In the genomic region with DNA sequence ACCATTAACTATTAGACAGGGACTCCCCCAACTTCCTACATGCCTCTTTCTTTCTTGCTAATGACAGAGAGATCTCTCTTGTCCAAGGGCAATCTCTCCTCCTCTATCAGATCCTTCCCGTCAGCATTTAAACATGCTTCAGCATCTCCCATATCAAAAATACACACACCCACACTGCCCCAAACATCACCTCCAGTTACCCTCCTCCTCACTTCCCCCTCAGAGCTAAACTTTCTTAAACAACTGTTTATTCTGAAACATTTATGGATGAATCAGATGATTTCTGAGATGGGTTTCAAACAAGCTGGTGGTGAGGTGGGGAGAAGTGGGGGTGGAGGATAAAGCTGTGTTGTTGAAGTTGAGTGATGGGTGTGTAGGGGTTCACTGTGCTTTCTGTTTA, we compare ENCODE assay signal across 30 cellular contexts.
"Had no signal": no experiment of that assay in that cellular context is flagged by ENCODE, and none has a peak within 500 bp of the region (broad histone marks: within the 10 kb centered on the region; RNA-seq: fewer than 3 reads in every experiment).

No MANE protein-coding gene starts in this region.

- H3K27ac Mint-ChIP-seq: activated CD8-positive, alpha-beta T cell treated with anti-CD3 and anti-CD28 coated beads for 36 hours; activated naive CD4-positive, alpha-beta T cell treated with anti-CD3 and anti-CD28 coated beads, Interleukin-2, amount 50 U/mL, for 24 hours; activated naive CD8-positive, alpha-beta T cell treated with anti-CD3 and anti-CD28 coated beads, Interleukin-2, amount 10 ng/mL, durations not matched to agents 7 days and 5 days; activated T-helper 1 cell treated with anti-CD3 and anti-CD28 coated beads, Interleukin-12 subunit alpha, Interleukin-12 subunit beta, Interleukin-2, Interleukin-4 antibody, amounts not matched to agents 30 ng/mL and 10 ng/mL and 1 ng/mL, durations not matched to agents 14 hours and 24 hours and 36 hours had no signal

- ATAC-seq: activated CD8-positive, alpha-beta T cell treated with anti-CD3 and anti-CD28 coated beads for 36 hours; body of pancreas; Right ventricle myocardium inferior; SK-N-SH treated with all-trans-retinoic acid at 6 μM for 48 hours had no signal

- H3K4me3 Mint-ChIP-seq: activated CD8-positive, alpha-beta T cell treated with anti-CD3 and anti-CD28 coated beads for 36 hours; activated naive CD4-positive, alpha-beta T cell treated with anti-CD3 and anti-CD28 coated beads, Interleukin-2, amount 50 U/mL, for 24 hours; activated naive CD8-positive, alpha-beta T cell treated with anti-CD3 and anti-CD28 coated beads, Interleukin-2, amount 10 ng/mL, durations not matched to agents 7 days and 5 days; activated T-helper 1 cell treated with anti-CD3 and anti-CD28 coated beads, Interleukin-12 subunit alpha, Interleukin-12 subunit beta, Interleukin-2, Interleukin-4 antibody, amounts not matched to agents 30 ng/mL and 10 ng/mL and 1 ng/mL, durations not matched to agents 14 hours and 24 hours and 36 hours had no signal

- H3K4me1 Mint-ChIP-seq: activated naive CD4-positive, alpha-beta T cell treated with anti-CD3 and anti-CD28 coated beads, Interleukin-2, amount 50 U/mL, for 24 hours had no signal

- DNase-seq: activated CD4-positive, alpha-beta T cell treated with anti-CD3 and anti-CD28 coated beads for 1 hour; activated CD4-positive, alpha-beta T cell treated with anti-CD3 and anti-CD28 coated beads for 48 hours; activated CD4-positive, CD25-positive, alpha-beta regulatory T cell; activated CD8-positive, alpha-beta T cell treated with anti-CD3 and anti-CD28 coated beads for 36 hours; activated effector memory CD4-positive, alpha-beta T cell treated with Interleukin-2 at 50 U/mL for 16 hours; activated naive CD4-positive, alpha-beta T cell; activated naive CD8-positive, alpha-beta T cell treated with anti-CD3 and anti-CD28 coated beads, Interleukin-2, amount 10 ng/mL, durations not matched to agents 7 days and 5 days; activated T-cell treated with anti-CD3 and anti-CD28 coated beads, Interleukin-2, amount 50 U/mL, for 1 hour; amygdala; body of pancreas; cerebellar nuclear complex; MM.1S; NCI-H1092; NCI-H1436 treated with DMSO at 0.1 percent for 48 hours; NCI-H1694 treated with DMSO at 0.1 percent for 48 hours; NCI-H2029; NCI-H345; NCI-H524 treated with DMSO at 0.1 percent for 48 hours; NCI-H748 treated with DMSO at 0.1 percent for 48 hours; NK-92 treated with Interleukin-12 subunit alpha and Interleukin-12 subunit beta, amount 100 ng/mL, for 24 hours; PC-9; SIG-M5; SW 1271; T-helper 1 cell; T-helper 2 cell; T-helper 9 cell had no signal

- H3K9me3 Mint-ChIP-seq: activated CD8-positive, alpha-beta T cell treated with anti-CD3 and anti-CD28 coated beads for 36 hours; activated naive CD4-positive, alpha-beta T cell treated with anti-CD3 and anti-CD28 coated beads, Interleukin-2, amount 50 U/mL, for 24 hours; activated T-helper 1 cell treated with anti-CD3 and anti-CD28 coated beads, Interleukin-12 subunit alpha, Interleukin-12 subunit beta, Interleukin-2, Interleukin-4 antibody, amounts not matched to agents 30 ng/mL and 10 ng/mL and 1 ng/mL, durations not matched to agents 14 hours and 24 hours and 36 hours had no signal

- H3K27me3 Mint-ChIP-seq: activated CD8-positive, alpha-beta T cell treated with anti-CD3 and anti-CD28 coated beads for 36 hours; activated naive CD4-positive, alpha-beta T cell treated with anti-CD3 and anti-CD28 coated beads, Interleukin-2, amount 50 U/mL, for 24 hours; activated naive CD8-positive, alpha-beta T cell treated with anti-CD3 and anti-CD28 coated beads, Interleukin-2, amount 10 ng/mL, durations not matched to agents 7 days and 5 days had no signal

- H3K36me3 Mint-ChIP-seq: activated naive CD4-positive, alpha-beta T cell treated with anti-CD3 and anti-CD28 coated beads, Interleukin-2, amount 50 U/mL, for 24 hours had no signal
